Comparison of ENCODE assay signal across 1 cellular context in genomic region chr17:73340093-73340596, GRCh38.
A peak's percentile ranks its signal among the peaks of the same experiment; 100 is the strongest.
TF ChIP-seq lines count a peak whose summit lies in the region.

No MANE protein-coding gene starts in this region.

TF ChIP-seq in HepG2, 621 proteins besides CTCF, POLR2A, EP300 and RAD21 (continued from another document and continues in another):
- no peak for TF ChIP-seq MLLT10 (CRISPR knock-in tag; IDR thresholded peaks at IDR 0.05)
- no peak for TF ChIP-seq ZNF468 (CRISPR knock-in tag; IDR thresholded peaks at IDR 0.05)
- peak; percentile 56; the same call in 1 of the 2 replicates for TF ChIP-seq RXRA (CRISPR knock-in tag; IDR thresholded peaks at IDR 0.05)
- TF ChIP-seq TFE3 (CRISPR knock-in tag; IDR thresholded peaks at IDR 0.05) = no peak
- TF ChIP-seq ZNF343 (CRISPR knock-in tag; IDR thresholded peaks at IDR 0.05) = no peak
- peak; percentile 26; the same call in 1 of the 2 replicates for TF ChIP-seq RFX1 (IDR thresholded peaks at IDR 0.05)
- peak; percentile 56; the same call in 1 of the 2 replicates for TF ChIP-seq HIC2 (CRISPR knock-in tag; IDR thresholded peaks at IDR 0.05; ENCODE audit: low read depth)
- 0 out of 2 replicates have a peak, but pooled peaks have one; percentile 3 for TF ChIP-seq NFE2L2 (IDR thresholded peaks at IDR 0.05; ENCODE audit: low read length)
- TF ChIP-seq CENPX (CRISPR knock-in tag; IDR thresholded peaks at IDR 0.05) = no peak
- TF ChIP-seq ZNF160 (CRISPR knock-in tag; IDR thresholded peaks at IDR 0.05) = no peak
- no peak for TF ChIP-seq ZNF574 (CRISPR knock-in tag; IDR thresholded peaks at IDR 0.05)
- TF ChIP-seq ZNF260 (CRISPR knock-in tag; IDR thresholded peaks at IDR 0.05; ENCODE audit: borderline replicate concordance, low read depth) = no peak
- TF ChIP-seq ZFP91 (CRISPR knock-in tag; IDR thresholded peaks at IDR 0.05; ENCODE audit: borderline replicate concordance) = no peak
- no peak for TF ChIP-seq SNAPC4 (CRISPR knock-in tag; IDR thresholded peaks at IDR 0.05)
- no peak for TF ChIP-seq ZNF569 (CRISPR knock-in tag; IDR thresholded peaks at IDR 0.05; ENCODE audit: borderline replicate concordance)
- TF ChIP-seq HHEX (CRISPR knock-in tag; IDR thresholded peaks at IDR 0.05) = no peak
- TF ChIP-seq MED1 (CRISPR knock-in tag; IDR thresholded peaks at IDR 0.05) = no peak
- TF ChIP-seq SOX6 (IDR thresholded peaks at IDR 0.05) = no peak
- TF ChIP-seq SOX6 (CRISPR knock-in tag; IDR thresholded peaks at IDR 0.05) = peak; percentile 42; the same call in 1 of the 2 replicates
- no peak for TF ChIP-seq ZSCAN5A (CRISPR knock-in tag; IDR thresholded peaks at IDR 0.05; ENCODE audit: borderline replicate concordance)
- no peak for TF ChIP-seq TCF7L2 (IDR thresholded peaks at IDR 0.05; ENCODE audit: low read depth, low read length)
- TF ChIP-seq NR2F2 (IDR thresholded peaks at IDR 0.05; ENCODE audit: borderline replicate concordance, low read depth) = no peak
- TF ChIP-seq SP1 (IDR thresholded peaks at IDR 0.05) = no peak
- TF ChIP-seq SP1 (CRISPR knock-in tag; IDR thresholded peaks at IDR 0.05) = 0 out of 2 replicates have a peak, but pooled peaks have one; percentile 21
- TF ChIP-seq ETV5 (CRISPR knock-in tag; IDR thresholded peaks at IDR 0.05; ENCODE audit: borderline replicate concordance) = peak; percentile 55; the same call in 1 of the 2 replicates
- peak; percentile 31; the same call in 1 of the 2 replicates for TF ChIP-seq IRF2 (CRISPR knock-in tag; IDR thresholded peaks at IDR 0.05)
- TF ChIP-seq SNRNP70 (IDR thresholded peaks at IDR 0.05; ENCODE audit: low read depth, low read length) = no peak
- no peak for TF ChIP-seq MAF1 (CRISPR knock-in tag; IDR thresholded peaks at IDR 0.05; ENCODE audit: borderline replicate concordance)
- TF ChIP-seq PAXIP1 (CRISPR knock-in tag; conservative IDR thresholded peaks at IDR 0.05) = no peak
- TF ChIP-seq RARA (CRISPR knock-in tag; IDR thresholded peaks at IDR 0.05) = peak; percentile 64
- no peak for TF ChIP-seq NFIC (IDR thresholded peaks at IDR 0.05; ENCODE audit: low read length)
- TF ChIP-seq HIVEP1 (CRISPR knock-in tag; IDR thresholded peaks at IDR 0.05) = no peak
- TF ChIP-seq FOXK1 (CRISPR knock-in tag; IDR thresholded peaks at IDR 0.05; ENCODE audit: borderline replicate concordance, low read depth) = 0 out of 2 replicates have a peak, but pooled peaks have one; percentile 18
- no peak for TF ChIP-seq ZNF878 (CRISPR knock-in tag; IDR thresholded peaks at IDR 0.05)
- TF ChIP-seq ZSCAN22 (CRISPR knock-in tag; IDR thresholded peaks at IDR 0.05) = no peak
- no peak for TF ChIP-seq ZSCAN29 (CRISPR knock-in tag; conservative IDR thresholded peaks at IDR 0.05)
- TF ChIP-seq ZNF737 (CRISPR knock-in tag; IDR thresholded peaks at IDR 0.05; ENCODE audit: borderline replicate concordance) = no peak
- TF ChIP-seq RXRB (CRISPR knock-in tag; IDR thresholded peaks at IDR 0.05; ENCODE audit: borderline replicate concordance) = 0 out of 2 replicates have a peak, but pooled peaks have one; percentile 33
- no peak for TF ChIP-seq SOX13 (IDR thresholded peaks at IDR 0.05)
- peak in 1 of 2 experiments; percentile 57; a peak in 2 of 4 replicates for TF ChIP-seq SOX13 (CRISPR knock-in tag; conservative IDR thresholded peaks at IDR 0.05 in 1 of 2, IDR thresholded peaks at IDR 0.05 in 1 of 2)
- TF ChIP-seq NFYB (CRISPR knock-in tag; IDR thresholded peaks at IDR 0.05) = no peak
- TF ChIP-seq ZMYM3 (CRISPR knock-in tag; IDR thresholded peaks at IDR 0.05) = 0 out of 2 replicates have a peak, but pooled peaks have one; percentile 25
- no peak for TF ChIP-seq ADNP (CRISPR knock-in tag; IDR thresholded peaks at IDR 0.05)
- no peak for TF ChIP-seq YY1 (IDR thresholded peaks at IDR 0.05; ENCODE audit: insufficient read depth, insufficient replicate concordance, low read depth, low read length)
- no peak for TF ChIP-seq GPBP1L1 (CRISPR knock-in tag; IDR thresholded peaks at IDR 0.05)
